ENCODE assay signal across 21 cellular contexts in the genomic region with DNA sequence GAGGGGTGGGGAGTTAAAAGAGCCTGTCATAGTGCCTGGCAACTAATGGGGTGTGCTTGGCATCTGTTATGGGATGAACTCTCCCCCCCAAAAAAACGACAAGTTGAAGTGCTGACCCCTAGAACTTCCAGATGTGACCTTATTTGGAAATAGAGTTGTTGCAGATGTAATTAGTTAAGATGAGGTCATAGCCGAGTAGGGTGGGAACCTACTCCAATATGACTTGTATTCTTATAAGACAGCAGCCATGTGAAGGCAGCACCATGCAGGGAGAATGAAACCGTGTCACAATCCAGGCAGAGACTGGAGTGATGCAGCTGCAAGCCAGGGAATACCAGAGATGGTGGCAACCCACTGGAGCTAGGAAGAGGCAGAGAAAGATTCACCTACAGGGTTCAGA.
A peak's percentile ranks its signal among the peaks of the same experiment; 100 is the strongest.
DNase-seq lines count a peak whose midpoint lies in the region; ATAC-seq and TF ChIP-seq lines count a peak whose summit lies in the region.
"Had no signal": no experiment of that assay in that cellular context is flagged by ENCODE, and none has a peak within 500 bp of the region (broad histone marks: within the 10 kb centered on the region; RNA-seq: fewer than 3 reads in every experiment).

No MANE protein-coding gene starts in this region.

- no peak for ATAC-seq in WTC11
- ATAC-seq: K562 had no signal

- H3K4me3 ChIP-seq in tibial nerve: no peak overlapping the region
- H3K4me3 ChIP-seq: GM23338, K562 had no signal

- TF ChIP-seq POLR2A in tibial nerve (IDR thresholded peaks at IDR 0.05): no peak

- H3K27me3 Mint-ChIP-seq in WTC11 (ENCODE audit: low read depth): no peaks in the 10 kb centered on the region

- H3K27ac Mint-ChIP-seq in WTC11: peak overlapping the region; percentile 5; the same call in 1 of the 2 replicates
- H3K27ac Mint-ChIP-seq: GM23338, HFFc6 had no signal

- no peaks in the 10 kb centered on the region for H3K4me1 ChIP-seq in tibial nerve

- H3K4me1 Mint-ChIP-seq in WTC11: peaks cover 9% of the 10 kb centered on the region

- no peaks in the 10 kb centered on the region for H3K9me3 ChIP-seq in tibial nerve

- H3K36me3 Mint-ChIP-seq in WTC11: no peaks in the 10 kb centered on the region

- DNase-seq in DMS 273 (lab: John Stamatoyannopoulos, UW; ENCODE audit: unreplicated experiment): peak; percentile 28
- no peak for DNase-seq in DMS 273 treated with DMSO at 0.1 percent for 48 hours (lab: John Stamatoyannopoulos, UW)
- DNase-seq in WTC11 (ENCODE audit: low spot score): no peak
- peak; percentile 25 for DNase-seq in fibroblast of peridontal ligament (ENCODE audit: extremely low read depth)
- peak; percentile 41 for DNase-seq in renal cortical epithelial cell (ENCODE audit: low read depth)
- DNase-seq in tibial nerve (ENCODE audit: low spot score in 2 of 2): no peak
- DNase-seq in NCI-H82 (lab: John Stamatoyannopoulos, UW): no peak
- no peak for DNase-seq in NCI-H2107 (lab: John Stamatoyannopoulos, UW)
- DNase-seq: COR-L47, DMS53, NCI-H1048, NCI-H146, NCI-H446 treated with DMSO at 0.1 percent for 48 hours, NCI-H774, SIG-M5 had no signal

- no peaks in the 10 kb centered on the region for H3K36me3 ChIP-seq in tibial nerve

- H3K27ac ChIP-seq in tibial nerve: no peak overlapping the region
- H3K27ac ChIP-seq: 22Rv1, C4-2B, HL-60 had no signal

- CTCF ChIA-PET in WTC11 (lab: Charles Lee): no interaction called here

- H3K27me3 ChIP-seq in tibial nerve: no peaks in the 10 kb centered on the region

- POLR2A ChIA-PET in WTC11 (lab: Charles Lee): no interaction called here

- H3K4me3 Mint-ChIP-seq in WTC11: no peak overlapping the region
- H3K4me3 Mint-ChIP-seq: GM23338, HFFc6 had no signal

- TF ChIP-seq CTCF in WTC11 (IDR thresholded peaks at IDR 0.05): no peak
- TF ChIP-seq CTCF in tibial nerve (IDR thresholded peaks at IDR 0.05): no peak

- TF ChIP-seq EP300 in tibial nerve (IDR thresholded peaks at IDR 0.05): no peak

- H3K9me3 Mint-ChIP-seq in WTC11: 0 out of 2 replicates have a peak, but pooled peaks cover 3% of the 10 kb centered on the region
- H3K9me3 Mint-ChIP-seq: GM23338, HFFc6 had no signal

- WGBS in tibial nerve, 2 donors: 55 to 62% methylated on average over 3 of the region's 3 CpGs

TF ChIP-seq in WTC11, 78 proteins besides CTCF, POLR2A, EP300 and RAD21:
- no peak for TF ChIP-seq MAX (CRISPR knock-in tag; IDR thresholded peaks at IDR 0.05)
- TF ChIP-seq, protein P1, sequence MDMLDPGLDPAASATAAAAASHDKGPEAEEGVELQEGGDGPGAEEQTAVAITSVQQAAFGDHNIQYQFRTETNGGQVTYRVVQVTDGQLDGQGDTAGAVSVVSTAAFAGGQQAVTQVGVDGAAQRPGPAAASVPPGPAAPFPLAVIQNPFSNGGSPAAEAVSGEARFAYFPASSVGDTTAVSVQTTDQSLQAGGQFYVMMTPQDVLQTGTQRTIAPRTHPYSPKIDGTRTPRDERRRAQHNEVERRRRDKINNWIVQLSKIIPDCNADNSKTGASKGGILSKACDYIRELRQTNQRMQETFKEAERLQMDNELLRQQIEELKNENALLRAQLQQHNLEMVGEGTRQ (CRISPR knock-in tag; IDR thresholded peaks at IDR 0.05): no peak
- TF ChIP-seq ZNF416 (CRISPR knock-in tag; IDR thresholded peaks at IDR 0.05): no peak
- TF ChIP-seq TEAD1 (CRISPR knock-in tag; IDR thresholded peaks at IDR 0.05): no peak
- no peak for TF ChIP-seq E2F4 (CRISPR knock-in tag; IDR thresholded peaks at IDR 0.05; ENCODE audit: borderline replicate concordance, low read depth)
- TF ChIP-seq E2F1 (CRISPR knock-in tag; IDR thresholded peaks at IDR 0.05): no peak
- no peak for TF ChIP-seq SOX15 (CRISPR knock-in tag; IDR thresholded peaks at IDR 0.05)
- TF ChIP-seq ELF4 (CRISPR knock-in tag; IDR thresholded peaks at IDR 0.05; ENCODE audit: low read depth): no peak
- TF ChIP-seq TEAD4 (CRISPR knock-in tag; IDR thresholded peaks at IDR 0.05): no peak
- TF ChIP-seq GRHL2 (CRISPR knock-in tag; IDR thresholded peaks at IDR 0.05; ENCODE audit: insufficient replicate concordance, severe bottlenecking): no peak
- TF ChIP-seq, protein P2, sequence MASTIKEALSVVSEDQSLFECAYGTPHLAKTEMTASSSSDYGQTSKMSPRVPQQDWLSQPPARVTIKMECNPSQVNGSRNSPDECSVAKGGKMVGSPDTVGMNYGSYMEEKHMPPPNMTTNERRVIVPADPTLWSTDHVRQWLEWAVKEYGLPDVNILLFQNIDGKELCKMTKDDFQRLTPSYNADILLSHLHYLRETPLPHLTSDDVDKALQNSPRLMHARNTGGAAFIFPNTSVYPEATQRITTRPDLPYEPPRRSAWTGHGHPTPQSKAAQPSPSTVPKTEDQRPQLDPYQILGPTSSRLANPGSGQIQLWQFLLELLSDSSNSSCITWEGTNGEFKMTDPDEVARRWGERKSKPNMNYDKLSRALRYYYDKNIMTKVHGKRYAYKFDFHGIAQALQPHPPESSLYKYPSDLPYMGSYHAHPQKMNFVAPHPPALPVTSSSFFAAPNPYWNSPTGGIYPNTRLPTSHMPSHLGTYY (CRISPR knock-in tag; IDR thresholded peaks at IDR 0.05): no peak
- TF ChIP-seq MXD4 (CRISPR knock-in tag; IDR thresholded peaks at IDR 0.05; ENCODE audit: borderline replicate concordance): no peak
- TF ChIP-seq, protein P3, sequence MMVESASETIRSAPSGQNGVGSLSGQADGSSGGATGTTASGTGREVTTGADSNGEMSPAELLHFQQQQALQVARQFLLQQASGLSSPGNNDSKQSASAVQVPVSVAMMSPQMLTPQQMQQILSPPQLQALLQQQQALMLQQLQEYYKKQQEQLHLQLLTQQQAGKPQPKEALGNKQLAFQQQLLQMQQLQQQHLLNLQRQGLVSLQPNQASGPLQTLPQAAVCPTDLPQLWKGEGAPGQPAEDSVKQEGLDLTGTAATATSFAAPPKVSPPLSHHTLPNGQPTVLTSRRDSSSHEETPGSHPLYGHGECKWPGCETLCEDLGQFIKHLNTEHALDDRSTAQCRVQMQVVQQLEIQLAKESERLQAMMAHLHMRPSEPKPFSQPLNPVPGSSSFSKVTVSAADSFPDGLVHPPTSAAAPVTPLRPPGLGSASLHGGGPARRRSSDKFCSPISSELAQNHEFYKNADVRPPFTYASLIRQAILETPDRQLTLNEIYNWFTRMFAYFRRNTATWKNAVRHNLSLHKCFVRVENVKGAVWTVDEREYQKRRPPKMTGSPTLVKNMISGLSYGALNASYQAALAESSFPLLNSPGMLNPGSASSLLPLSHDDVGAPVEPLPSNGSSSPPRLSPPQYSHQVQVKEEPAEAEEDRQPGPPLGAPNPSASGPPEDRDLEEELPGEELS (CRISPR knock-in tag; IDR thresholded peaks at IDR 0.05): no peak
- TF ChIP-seq CREB1 (CRISPR knock-in tag; IDR thresholded peaks at IDR 0.05): no peak

Comparison
In these comparisons a context has a peak if more than half of its experiments do, and no peak if none do; other contexts are left out.
1. DNase-seq: peak in DMS 273 (single experiment), fibroblast of peridontal ligament (single experiment) and renal cortical epithelial cell (single experiment); none in DMS 273 treated with DMSO at 0.1 percent for 48 hours (single experiment), WTC11 (single experiment), tibial nerve (0 of 2), NCI-H82 (single experiment) and NCI-H2107 (single experiment).